In the genomic region with DNA sequence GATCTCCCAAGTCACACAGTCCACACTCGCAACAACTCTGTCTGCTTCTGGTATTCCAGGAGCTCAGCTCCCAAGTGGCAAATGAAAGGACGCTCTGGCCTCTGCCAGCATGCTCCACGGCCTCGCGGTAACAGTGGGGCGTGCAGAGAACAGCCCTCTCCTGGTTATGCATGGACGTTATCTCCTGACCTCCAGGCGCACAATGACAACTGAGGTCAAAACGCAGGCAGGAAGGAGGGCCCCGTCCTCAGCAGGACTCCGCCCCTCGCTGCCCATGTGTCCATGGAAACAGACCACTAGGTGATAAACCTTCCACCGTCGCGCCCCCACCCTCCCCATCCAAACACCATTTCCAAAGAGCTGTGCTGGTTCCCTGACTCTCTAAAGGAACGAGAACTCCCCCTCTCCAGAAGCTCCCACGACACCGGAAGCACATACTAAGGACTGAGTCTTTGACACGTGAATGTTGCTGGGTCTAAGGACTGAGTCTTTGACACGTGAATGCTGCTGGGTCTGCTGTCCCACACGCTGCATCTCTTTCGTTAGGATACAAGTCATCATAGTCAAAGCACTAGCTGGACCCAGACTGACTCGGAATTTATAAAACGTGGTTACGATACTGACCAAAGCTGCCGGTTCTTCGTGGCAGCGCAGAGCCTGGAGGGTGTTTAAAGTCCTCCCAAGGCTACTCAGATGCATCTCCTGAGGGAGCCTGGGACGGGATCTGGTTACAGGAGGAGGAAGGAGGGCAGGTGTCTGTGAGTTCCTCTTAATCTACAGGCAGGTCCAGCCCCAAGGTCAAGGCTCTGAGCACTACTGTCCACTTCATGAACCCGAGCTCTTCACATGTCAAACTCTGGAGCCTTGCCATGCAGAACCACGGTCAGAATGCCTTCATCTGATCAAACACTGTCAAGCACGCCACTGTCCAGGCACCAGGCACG, we compare ENCODE assay signal across 1 cellular context.
TF ChIP-seq lines count a peak whose summit lies in the region.

No MANE protein-coding gene starts in this region.

TF ChIP-seq in K562, 482 proteins besides CTCF, POLR2A, EP300 and RAD21 (continued from another document and continues in another):
- TF ChIP-seq, protein P1, sequence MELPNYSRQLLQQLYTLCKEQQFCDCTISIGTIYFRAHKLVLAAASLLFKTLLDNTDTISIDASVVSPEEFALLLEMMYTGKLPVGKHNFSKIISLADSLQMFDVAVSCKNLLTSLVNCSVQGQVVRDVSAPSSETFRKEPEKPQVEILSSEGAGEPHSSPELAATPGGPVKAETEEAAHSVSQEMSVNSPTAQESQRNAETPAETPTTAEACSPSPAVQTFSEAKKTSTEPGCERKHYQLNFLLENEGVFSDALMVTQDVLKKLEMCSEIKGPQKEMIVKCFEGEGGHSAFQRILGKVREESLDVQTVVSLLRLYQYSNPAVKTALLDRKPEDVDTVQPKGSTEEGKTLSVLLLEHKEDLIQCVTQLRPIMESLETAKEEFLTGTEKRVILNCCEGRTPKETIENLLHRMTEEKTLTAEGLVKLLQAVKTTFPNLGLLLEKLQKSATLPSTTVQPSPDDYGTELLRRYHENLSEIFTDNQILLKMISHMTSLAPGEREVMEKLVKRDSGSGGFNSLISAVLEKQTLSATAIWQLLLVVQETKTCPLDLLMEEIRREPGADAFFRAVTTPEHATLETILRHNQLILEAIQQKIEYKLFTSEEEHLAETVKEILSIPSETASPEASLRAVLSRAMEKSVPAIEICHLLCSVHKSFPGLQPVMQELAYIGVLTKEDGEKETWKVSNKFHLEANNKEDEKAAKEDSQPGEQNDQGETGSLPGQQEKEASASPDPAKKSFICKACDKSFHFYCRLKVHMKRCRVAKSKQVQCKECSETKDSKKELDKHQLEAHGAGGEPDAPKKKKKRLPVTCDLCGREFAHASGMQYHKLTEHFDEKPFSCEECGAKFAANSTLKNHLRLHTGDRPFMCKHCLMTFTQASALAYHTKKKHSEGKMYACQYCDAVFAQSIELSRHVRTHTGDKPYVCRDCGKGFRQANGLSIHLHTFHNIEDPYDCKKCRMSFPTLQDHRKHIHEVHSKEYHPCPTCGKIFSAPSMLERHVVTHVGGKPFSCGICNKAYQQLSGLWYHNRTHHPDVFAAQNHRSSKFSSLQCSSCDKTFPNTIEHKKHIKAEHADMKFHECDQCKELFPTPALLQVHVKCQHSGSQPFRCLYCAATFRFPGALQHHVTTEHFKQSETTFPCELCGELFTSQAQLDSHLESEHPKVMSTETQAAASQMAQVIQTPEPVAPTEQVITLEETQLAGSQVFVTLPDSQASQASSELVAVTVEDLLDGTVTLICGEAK (IDR thresholded peaks at IDR 0.05): no peak
- TF ChIP-seq, protein P1 (CRISPR knock-in tag; IDR thresholded peaks at IDR 0.05): no peak
- TF ChIP-seq, protein P2, sequence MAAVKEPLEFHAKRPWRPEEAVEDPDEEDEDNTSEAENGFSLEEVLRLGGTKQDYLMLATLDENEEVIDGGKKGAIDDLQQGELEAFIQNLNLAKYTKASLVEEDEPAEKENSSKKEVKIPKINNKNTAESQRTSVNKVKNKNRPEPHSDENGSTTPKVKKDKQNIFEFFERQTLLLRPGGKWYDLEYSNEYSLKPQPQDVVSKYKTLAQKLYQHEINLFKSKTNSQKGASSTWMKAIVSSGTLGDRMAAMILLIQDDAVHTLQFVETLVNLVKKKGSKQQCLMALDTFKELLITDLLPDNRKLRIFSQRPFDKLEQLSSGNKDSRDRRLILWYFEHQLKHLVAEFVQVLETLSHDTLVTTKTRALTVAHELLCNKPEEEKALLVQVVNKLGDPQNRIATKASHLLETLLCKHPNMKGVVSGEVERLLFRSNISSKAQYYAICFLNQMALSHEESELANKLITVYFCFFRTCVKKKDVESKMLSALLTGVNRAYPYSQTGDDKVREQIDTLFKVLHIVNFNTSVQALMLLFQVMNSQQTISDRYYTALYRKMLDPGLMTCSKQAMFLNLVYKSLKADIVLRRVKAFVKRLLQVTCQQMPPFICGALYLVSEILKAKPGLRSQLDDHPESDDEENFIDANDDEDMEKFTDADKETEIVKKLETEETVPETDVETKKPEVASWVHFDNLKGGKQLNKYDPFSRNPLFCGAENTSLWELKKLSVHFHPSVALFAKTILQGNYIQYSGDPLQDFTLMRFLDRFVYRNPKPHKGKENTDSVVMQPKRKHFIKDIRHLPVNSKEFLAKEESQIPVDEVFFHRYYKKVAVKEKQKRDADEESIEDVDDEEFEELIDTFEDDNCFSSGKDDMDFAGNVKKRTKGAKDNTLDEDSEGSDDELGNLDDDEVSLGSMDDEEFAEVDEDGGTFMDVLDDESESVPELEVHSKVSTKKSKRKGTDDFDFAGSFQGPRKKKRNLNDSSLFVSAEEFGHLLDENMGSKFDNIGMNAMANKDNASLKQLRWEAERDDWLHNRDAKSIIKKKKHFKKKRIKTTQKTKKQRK (IDR thresholded peaks at IDR 0.05; ENCODE audit: borderline replicate concordance, low read depth, low read length): no peak
- TF ChIP-seq SOX6 (IDR thresholded peaks at IDR 0.05) (peak; percentile 89), ASH1L (IDR thresholded peaks at IDR 0.05; ENCODE audit: borderline replicate concordance, low read depth, partially characterized antibody) (no peak), CREBBP (IDR thresholded peaks at IDR 0.05; ENCODE audit: low read depth, low read length) (no peak), ZNF124 (CRISPR knock-in tag; IDR thresholded peaks at IDR 0.05) (no peak), PTBP1 (IDR thresholded peaks at IDR 0.05; ENCODE audit: low read depth, low read length) (no peak), ZNF408 (CRISPR knock-in tag; IDR thresholded peaks at IDR 0.05; ENCODE audit: low read depth) (no peak), ZNF212 (CRISPR knock-in tag; IDR thresholded peaks at IDR 0.05) (no peak), TOE1 (IDR thresholded peaks at IDR 0.05; ENCODE audit: borderline replicate concordance) (no peak; the same call in 1 of the 2 replicates), TOE1 (CRISPR knock-in tag; IDR thresholded peaks at IDR 0.05; ENCODE audit: borderline replicate concordance, low read depth) (no peak), DNMT1 (IDR thresholded peaks at IDR 0.05) (no peak), SNIP1 (IDR thresholded peaks at IDR 0.05; ENCODE audit: low read depth) (no peak), CHD2 (IDR thresholded peaks at IDR 0.05; ENCODE audit: low read depth, low read length) (peak; percentile 87), ESRRA (IDR thresholded peaks at IDR 0.05; ENCODE audit: borderline replicate concordance, low read depth) (peak; percentile 99), GABPB1 (CRISPR knock-in tag; IDR thresholded peaks at IDR 0.05) (peak; percentile 80), SETDB1 (IDR thresholded peaks at IDR 0.05; ENCODE audit: low read length) (no peak), ZBTB7A (IDR thresholded peaks at IDR 0.05; ENCODE audit: borderline replicate concordance, control insufficient read depth, low read depth, low read length) (peak; percentile 36; the same call in 1 of the 2 replicates), BCOR (IDR thresholded peaks at IDR 0.05) (peak; percentile 48; the same call in 1 of the 2 replicates), YY1 (IDR thresholded peaks at IDR 0.05; ENCODE audit: borderline replicate concordance in 1 of 3, control insufficient read depth in 1 of 3, extremely low read depth in 1 of 3, insufficient read depth in 3 of 3, insufficient read length in 1 of 3, insufficient replicate concordance in 2 of 3, low read depth in 1 of 3, low read length in 2 of 3) (peak in 1 of 3 experiments; percentile 18), DPF2 (IDR thresholded peaks at IDR 0.05) (peak; percentile 79), LEF1 (IDR thresholded peaks at IDR 0.05) (peak; percentile 39; the same call in 1 of the 2 replicates), CAMTA2 (CRISPR knock-in tag; conservative IDR thresholded peaks at IDR 0.05) (no peak), TEAD2 (tag; IDR thresholded peaks at IDR 0.05) (no peak), TARDBP (IDR thresholded peaks at IDR 0.05) (no peak), KAT7 (CRISPR knock-in tag; IDR thresholded peaks at IDR 0.05; ENCODE audit: borderline replicate concordance) (no peak), TAL1 (IDR thresholded peaks at IDR 0.05) (peak; percentile 91), ZNF282 (CRISPR knock-in tag; IDR thresholded peaks at IDR 0.05) (no peak), ZKSCAN3 (CRISPR knock-in tag; IDR thresholded peaks at IDR 0.05) (no peak)
- TF ChIP-seq, protein P3, sequence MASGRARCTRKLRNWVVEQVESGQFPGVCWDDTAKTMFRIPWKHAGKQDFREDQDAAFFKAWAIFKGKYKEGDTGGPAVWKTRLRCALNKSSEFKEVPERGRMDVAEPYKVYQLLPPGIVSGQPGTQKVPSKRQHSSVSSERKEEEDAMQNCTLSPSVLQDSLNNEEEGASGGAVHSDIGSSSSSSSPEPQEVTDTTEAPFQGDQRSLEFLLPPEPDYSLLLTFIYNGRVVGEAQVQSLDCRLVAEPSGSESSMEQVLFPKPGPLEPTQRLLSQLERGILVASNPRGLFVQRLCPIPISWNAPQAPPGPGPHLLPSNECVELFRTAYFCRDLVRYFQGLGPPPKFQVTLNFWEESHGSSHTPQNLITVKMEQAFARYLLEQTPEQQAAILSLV (tag; IDR thresholded peaks at IDR 0.05): no peak
- TF ChIP-seq, protein P4, sequence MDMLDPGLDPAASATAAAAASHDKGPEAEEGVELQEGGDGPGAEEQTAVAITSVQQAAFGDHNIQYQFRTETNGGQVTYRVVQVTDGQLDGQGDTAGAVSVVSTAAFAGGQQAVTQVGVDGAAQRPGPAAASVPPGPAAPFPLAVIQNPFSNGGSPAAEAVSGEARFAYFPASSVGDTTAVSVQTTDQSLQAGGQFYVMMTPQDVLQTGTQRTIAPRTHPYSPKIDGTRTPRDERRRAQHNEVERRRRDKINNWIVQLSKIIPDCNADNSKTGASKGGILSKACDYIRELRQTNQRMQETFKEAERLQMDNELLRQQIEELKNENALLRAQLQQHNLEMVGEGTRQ (CRISPR knock-in tag; IDR thresholded peaks at IDR 0.05): no peak
- TF ChIP-seq, protein P5, sequence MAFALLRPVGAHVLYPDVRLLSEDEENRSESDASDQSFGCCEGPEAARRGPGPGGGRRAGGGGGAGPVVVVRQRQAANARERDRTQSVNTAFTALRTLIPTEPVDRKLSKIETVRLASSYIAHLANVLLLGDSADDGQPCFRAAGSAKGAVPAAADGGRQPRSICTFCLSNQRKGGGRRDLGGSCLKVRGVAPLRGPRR (CRISPR knock-in tag; IDR thresholded peaks at IDR 0.05): no peak
- TF ChIP-seq, protein P6, sequence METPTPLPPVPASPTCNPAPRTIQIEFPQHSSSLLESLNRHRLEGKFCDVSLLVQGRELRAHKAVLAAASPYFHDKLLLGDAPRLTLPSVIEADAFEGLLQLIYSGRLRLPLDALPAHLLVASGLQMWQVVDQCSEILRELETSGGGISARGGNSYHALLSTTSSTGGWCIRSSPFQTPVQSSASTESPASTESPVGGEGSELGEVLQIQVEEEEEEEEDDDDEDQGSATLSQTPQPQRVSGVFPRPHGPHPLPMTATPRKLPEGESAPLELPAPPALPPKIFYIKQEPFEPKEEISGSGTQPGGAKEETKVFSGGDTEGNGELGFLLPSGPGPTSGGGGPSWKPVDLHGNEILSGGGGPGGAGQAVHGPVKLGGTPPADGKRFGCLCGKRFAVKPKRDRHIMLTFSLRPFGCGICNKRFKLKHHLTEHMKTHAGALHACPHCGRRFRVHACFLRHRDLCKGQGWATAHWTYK (CRISPR knock-in tag; IDR thresholded peaks at IDR 0.05): peak; percentile 47; the same call in 1 of the 2 replicates
- TF ChIP-seq, protein P7, sequence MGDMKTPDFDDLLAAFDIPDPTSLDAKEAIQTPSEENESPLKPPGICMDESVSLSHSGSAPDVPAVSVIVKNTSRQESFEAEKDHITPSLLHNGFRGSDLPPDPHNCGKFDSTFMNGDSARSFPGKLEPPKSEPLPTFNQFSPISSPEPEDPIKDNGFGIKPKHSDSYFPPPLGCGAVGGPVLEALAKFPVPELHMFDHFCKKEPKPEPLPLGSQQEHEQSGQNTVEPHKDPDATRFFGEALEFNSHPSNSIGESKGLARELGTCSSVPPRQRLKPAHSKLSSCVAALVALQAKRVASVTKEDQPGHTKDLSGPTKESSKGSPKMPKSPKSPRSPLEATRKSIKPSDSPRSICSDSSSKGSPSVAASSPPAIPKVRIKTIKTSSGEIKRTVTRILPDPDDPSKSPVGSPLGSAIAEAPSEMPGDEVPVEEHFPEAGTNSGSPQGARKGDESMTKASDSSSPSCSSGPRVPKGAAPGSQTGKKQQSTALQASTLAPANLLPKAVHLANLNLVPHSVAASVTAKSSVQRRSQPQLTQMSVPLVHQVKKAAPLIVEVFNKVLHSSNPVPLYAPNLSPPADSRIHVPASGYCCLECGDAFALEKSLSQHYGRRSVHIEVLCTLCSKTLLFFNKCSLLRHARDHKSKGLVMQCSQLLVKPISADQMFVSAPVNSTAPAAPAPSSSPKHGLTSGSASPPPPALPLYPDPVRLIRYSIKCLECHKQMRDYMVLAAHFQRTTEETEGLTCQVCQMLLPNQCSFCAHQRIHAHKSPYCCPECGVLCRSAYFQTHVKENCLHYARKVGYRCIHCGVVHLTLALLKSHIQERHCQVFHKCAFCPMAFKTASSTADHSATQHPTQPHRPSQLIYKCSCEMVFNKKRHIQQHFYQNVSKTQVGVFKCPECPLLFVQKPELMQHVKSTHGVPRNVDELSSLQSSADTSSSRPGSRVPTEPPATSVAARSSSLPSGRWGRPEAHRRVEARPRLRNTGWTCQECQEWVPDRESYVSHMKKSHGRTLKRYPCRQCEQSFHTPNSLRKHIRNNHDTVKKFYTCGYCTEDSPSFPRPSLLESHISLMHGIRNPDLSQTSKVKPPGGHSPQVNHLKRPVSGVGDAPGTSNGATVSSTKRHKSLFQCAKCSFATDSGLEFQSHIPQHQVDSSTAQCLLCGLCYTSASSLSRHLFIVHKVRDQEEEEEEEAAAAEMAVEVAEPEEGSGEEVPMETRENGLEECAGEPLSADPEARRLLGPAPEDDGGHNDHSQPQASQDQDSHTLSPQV (IDR thresholded peaks at IDR 0.05): peak; percentile 86
